Comparison of ENCODE assay signal across 8 cellular contexts in the genomic region with DNA sequence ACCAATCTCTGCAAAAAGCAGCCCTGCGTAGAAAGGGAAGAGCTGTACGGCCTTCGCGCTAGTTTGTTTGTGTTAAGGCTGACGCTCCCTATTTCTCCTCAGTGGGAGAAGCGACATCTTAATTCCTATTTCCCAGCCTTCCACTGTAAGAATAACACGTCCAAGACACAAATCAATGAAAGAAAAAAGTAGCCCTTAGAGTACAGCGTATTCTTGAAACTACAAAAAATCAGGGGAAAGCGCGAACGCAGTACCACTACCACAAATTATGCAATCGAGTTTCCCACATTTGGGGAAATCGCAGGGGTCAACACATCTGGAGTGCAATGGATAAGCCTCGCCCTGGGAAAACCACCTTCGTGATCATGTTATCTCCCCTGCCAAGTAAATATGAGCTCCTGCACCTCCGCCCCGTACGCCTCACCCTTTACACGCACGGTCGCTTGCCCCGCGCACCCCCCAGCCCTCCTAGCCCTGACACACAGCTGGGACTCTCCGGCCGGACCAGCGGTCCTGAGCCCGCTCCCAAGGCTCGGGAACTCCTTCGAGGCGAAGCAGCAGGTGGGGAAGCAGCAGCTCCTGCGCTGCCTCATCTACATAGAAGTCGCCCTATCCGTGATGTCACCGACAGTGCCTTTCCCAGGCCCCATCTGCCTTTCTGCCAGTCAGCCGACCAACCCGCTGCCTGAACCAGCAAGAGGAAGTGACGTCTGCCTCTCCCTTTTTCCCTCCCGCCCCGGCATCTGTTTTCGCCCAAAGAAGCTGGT.
DNase-seq lines count a peak whose midpoint lies in the region; ATAC-seq and TF ChIP-seq lines count a peak whose summit lies in the region.

No MANE protein-coding gene starts in this region.

- TF ChIP-seq CTCF in WTC11 (IDR thresholded peaks at IDR 0.05) = no peak
- TF ChIP-seq CTCF in mammary epithelial cell (conservative IDR thresholded peaks at IDR 0.05 in 1 of 2, IDR thresholded peaks at IDR 0.05 in 1 of 2; ENCODE audit: extremely low read depth in 1 of 2, insufficient read depth in 1 of 2, low read depth in 1 of 2, low read length in 2 of 2) = no peak

- peaks cover 8% of the 10 kb centered on the region for H3K27me3 Mint-ChIP-seq in WTC11 (ENCODE audit: low read depth)

- H3K4me1 Mint-ChIP-seq in WTC11 = peaks cover 30% of the 10 kb centered on the region

- peak overlapping the region; percentile 93 for H3K27ac Mint-ChIP-seq in WTC11

- H3K27me3 ChIP-seq in mammary epithelial cell (ENCODE audit: insufficient read depth, low read length) (no peaks in the 10 kb centered on the region), iPS-20b (ENCODE audit: insufficient read depth, low read length) (no peaks in the 10 kb centered on the region; the same call in 1 of the 2 replicates), skeletal muscle satellite cell (ENCODE audit: control insufficient read depth, insufficient read depth, low read length) (no peaks in the 10 kb centered on the region)

- CTCF ChIA-PET in WTC11 (lab: Charles Lee) = interaction anchor here (1.0 to 1.1 kb wide), 2 partner anchors 16 to 42 kb away, joined by 3 to 5 read pairs; no protein-coding TSS in a partner anchor
- CTCF ChIA-PET in mammary epithelial cell (lab: Charles Lee; ENCODE audit: low non-redundant PET) = interaction anchor here (0.7 kb wide), 1 partner anchor 43 kb away, joined by 3 read pairs; no protein-coding TSS in a partner anchor

- H3K36me3 ChIP-seq in mammary epithelial cell (ENCODE audit: insufficient read depth, low read length) (no peaks in the 10 kb centered on the region), iPS-20b (ENCODE audit: insufficient read depth, low read depth, low read length) (no peaks in the 10 kb centered on the region), skeletal muscle satellite cell (ENCODE audit: insufficient read depth, low read length) (no peaks in the 10 kb centered on the region)

- ATAC-seq in GM21381 (IDR thresholded peaks at IDR 0.05; ENCODE audit: unreplicated experiment) (peak; percentile 81), WTC11 (peak; percentile 83), HG02840 (IDR thresholded peaks at IDR 0.05; ENCODE audit: low FRiP score, unreplicated experiment) (no peak)

- H3K27ac ChIP-seq in mammary epithelial cell (ENCODE audit: insufficient read depth, low read depth, low read length) (peak overlapping the region; percentile 86), iPS-20b (ENCODE audit: low read length) (peak overlapping the region; percentile 24)

- 9% methylated on average over 12 of the region's 40 CpGs for WGBS in mammary epithelial cell (ENCODE audit: low coverage, missing lambda C conversion rate)

- H3K4me2 ChIP-seq in mammary epithelial cell (ENCODE audit: insufficient read depth, low read depth, low read length) (peak overlapping the region; percentile 71), skeletal muscle satellite cell (ENCODE audit: low read length) (peak overlapping the region; percentile 85)

- no peaks in the 10 kb centered on the region for H3K79me2 ChIP-seq in mammary epithelial cell (ENCODE audit: insufficient read depth, low read length)

- no peaks in the 10 kb centered on the region for H4K20me1 ChIP-seq in mammary epithelial cell (ENCODE audit: insufficient read depth, low read length)

- H2AFZ ChIP-seq in mammary epithelial cell (ENCODE audit: low read depth, low read length) = peak overlapping the region; percentile 80

- H3K4me1 ChIP-seq in mammary epithelial cell (ENCODE audit: insufficient read depth, low read length) = peaks cover 8% of the 10 kb centered on the region
- no peaks in the 10 kb centered on the region; the same call in 1 of the 2 replicates for H3K4me1 ChIP-seq in iPS-20b (ENCODE audit: insufficient read depth, low read length)
- H3K4me1 ChIP-seq in skeletal muscle satellite cell (ENCODE audit: control insufficient read depth, insufficient read depth, low read length) = no peaks in the 10 kb centered on the region

- dilution Hi-C loops in mammary epithelial cell (cut with HindIII; ENCODE audit: low sequenced_read_pairs) = no loop called here

- H3K9me3 Mint-ChIP-seq in WTC11 = peaks cover 6% of the 10 kb centered on the region; the same call in 1 of the 2 replicates

- peak overlapping the region; percentile 20 to 58 (median 48) for H3K4me3 ChIP-seq in mammary epithelial cell (replicated peaks in 1 of 3; ENCODE audit: insufficient read depth in 1 of 3, low read depth in 2 of 3, low read length in 3 of 3)
- H3K4me3 ChIP-seq in iPS-20b (ENCODE audit: low read length) = peak overlapping the region; percentile 64
- H3K4me3 ChIP-seq in skeletal muscle satellite cell (ENCODE audit: low read length) = peak overlapping the region; percentile 72

- peak overlapping the region; percentile 82 for H3K4me3 Mint-ChIP-seq in WTC11

- POLR2A ChIA-PET in WTC11 (lab: Charles Lee) = interaction anchor here (0.7 to 1.7 kb wide), 6 partner anchors 10 to 135 kb away, joined by 3 to 14 read pairs (median 5); no protein-coding TSS in a partner anchor

- TSS peak; percentile 98 for BruUV-seq in mammary epithelial cell (replicated peaks; lab: Mats Ljungman, UMichigan)

- H3K36me3 Mint-ChIP-seq in WTC11 = no peaks in the 10 kb centered on the region

- DNase-seq in C1 segment of cervical spinal cord (lab: John Stamatoyannopoulos, UW) (peak; percentile 36 to 95 (median 88)), NCI-H1417 treated with DMSO at 0.1 percent for 48 hours (lab: John Stamatoyannopoulos, UW) (peak; percentile 36), WTC11 (ENCODE audit: low spot score) (peak; percentile 93), mammary epithelial cell (peak; percentile 93)

- H3K9me3 ChIP-seq in mammary epithelial cell (replicated peaks; ENCODE audit: insufficient read depth, low read length) (no peaks in the 10 kb centered on the region), iPS-20b (ENCODE audit: insufficient read depth, low read depth, low read length) (no peaks in the 10 kb centered on the region), skeletal muscle satellite cell (replicated peaks; ENCODE audit: low read length) (no peaks in the 10 kb centered on the region)

- H3K9ac ChIP-seq in mammary epithelial cell (ENCODE audit: insufficient read depth, low read length) = peak overlapping the region; percentile 71
- H3K9ac ChIP-seq in iPS-20b (ENCODE audit: low read depth, low read length) = peak overlapping the region; percentile 79
- peak overlapping the region; percentile 82 for H3K9ac ChIP-seq in skeletal muscle satellite cell (ENCODE audit: low read depth, low read length)

- intact Hi-C loops in mammary epithelial cell (cut with micrococcal nuclease) = loop anchor here (2.0 to 5.0 kb wide), 2 partner anchors 56 to 126 kb away; no protein-coding TSS in a partner anchor

- in situ Hi-C loops in mammary epithelial cell (cut with MboI; ENCODE audit: low sequenced_read_pairs in 2 of 2) = no loop called here

TF ChIP-seq in WTC11, 78 proteins besides CTCF, POLR2A, EP300 and RAD21 (continues in another document):
- TF ChIP-seq, protein P1, sequence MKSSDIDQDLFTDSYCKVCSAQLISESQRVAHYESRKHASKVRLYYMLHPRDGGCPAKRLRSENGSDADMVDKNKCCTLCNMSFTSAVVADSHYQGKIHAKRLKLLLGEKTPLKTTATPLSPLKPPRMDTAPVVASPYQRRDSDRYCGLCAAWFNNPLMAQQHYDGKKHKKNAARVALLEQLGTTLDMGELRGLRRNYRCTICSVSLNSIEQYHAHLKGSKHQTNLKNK (CRISPR knock-in tag; IDR thresholded peaks at IDR 0.05) = no peak
- TF ChIP-seq, protein P2, sequence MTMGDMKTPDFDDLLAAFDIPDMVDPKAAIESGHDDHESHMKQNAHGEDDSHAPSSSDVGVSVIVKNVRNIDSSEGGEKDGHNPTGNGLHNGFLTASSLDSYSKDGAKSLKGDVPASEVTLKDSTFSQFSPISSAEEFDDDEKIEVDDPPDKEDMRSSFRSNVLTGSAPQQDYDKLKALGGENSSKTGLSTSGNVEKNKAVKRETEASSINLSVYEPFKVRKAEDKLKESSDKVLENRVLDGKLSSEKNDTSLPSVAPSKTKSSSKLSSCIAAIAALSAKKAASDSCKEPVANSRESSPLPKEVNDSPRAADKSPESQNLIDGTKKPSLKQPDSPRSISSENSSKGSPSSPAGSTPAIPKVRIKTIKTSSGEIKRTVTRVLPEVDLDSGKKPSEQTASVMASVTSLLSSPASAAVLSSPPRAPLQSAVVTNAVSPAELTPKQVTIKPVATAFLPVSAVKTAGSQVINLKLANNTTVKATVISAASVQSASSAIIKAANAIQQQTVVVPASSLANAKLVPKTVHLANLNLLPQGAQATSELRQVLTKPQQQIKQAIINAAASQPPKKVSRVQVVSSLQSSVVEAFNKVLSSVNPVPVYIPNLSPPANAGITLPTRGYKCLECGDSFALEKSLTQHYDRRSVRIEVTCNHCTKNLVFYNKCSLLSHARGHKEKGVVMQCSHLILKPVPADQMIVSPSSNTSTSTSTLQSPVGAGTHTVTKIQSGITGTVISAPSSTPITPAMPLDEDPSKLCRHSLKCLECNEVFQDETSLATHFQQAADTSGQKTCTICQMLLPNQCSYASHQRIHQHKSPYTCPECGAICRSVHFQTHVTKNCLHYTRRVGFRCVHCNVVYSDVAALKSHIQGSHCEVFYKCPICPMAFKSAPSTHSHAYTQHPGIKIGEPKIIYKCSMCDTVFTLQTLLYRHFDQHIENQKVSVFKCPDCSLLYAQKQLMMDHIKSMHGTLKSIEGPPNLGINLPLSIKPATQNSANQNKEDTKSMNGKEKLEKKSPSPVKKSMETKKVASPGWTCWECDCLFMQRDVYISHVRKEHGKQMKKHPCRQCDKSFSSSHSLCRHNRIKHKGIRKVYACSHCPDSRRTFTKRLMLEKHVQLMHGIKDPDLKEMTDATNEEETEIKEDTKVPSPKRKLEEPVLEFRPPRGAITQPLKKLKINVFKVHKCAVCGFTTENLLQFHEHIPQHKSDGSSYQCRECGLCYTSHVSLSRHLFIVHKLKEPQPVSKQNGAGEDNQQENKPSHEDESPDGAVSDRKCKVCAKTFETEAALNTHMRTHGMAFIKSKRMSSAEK (CRISPR knock-in tag; IDR thresholded peaks at IDR 0.05; ENCODE audit: borderline replicate concordance) = peak; percentile 86
- TF ChIP-seq ETV6 (CRISPR knock-in tag; IDR thresholded peaks at IDR 0.05) (peak; percentile 79), GTF2I (CRISPR knock-in tag; conservative IDR thresholded peaks at IDR 0.05) (no peak), ZNF416 (CRISPR knock-in tag; IDR thresholded peaks at IDR 0.05) (peak; percentile 83; the same call in 1 of the 2 replicates), ATF1 (CRISPR knock-in tag; IDR thresholded peaks at IDR 0.05) (peak; percentile 66; the same call in 1 of the 2 replicates), GABPB1 (CRISPR knock-in tag; IDR thresholded peaks at IDR 0.05) (0 out of 2 replicates have a peak, but pooled peaks have one; percentile 42), SP1 (CRISPR knock-in tag; conservative IDR thresholded peaks at IDR 0.05) (no peak)
- TF ChIP-seq, protein P3, sequence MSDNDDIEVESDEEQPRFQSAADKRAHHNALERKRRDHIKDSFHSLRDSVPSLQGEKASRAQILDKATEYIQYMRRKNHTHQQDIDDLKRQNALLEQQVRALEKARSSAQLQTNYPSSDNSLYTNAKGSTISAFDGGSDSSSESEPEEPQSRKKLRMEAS (CRISPR knock-in tag; IDR thresholded peaks at IDR 0.05) = peak; percentile 63

Comparison
In these comparisons a context has a peak if more than half of its experiments do, and no peak if none do; other contexts are left out.
1. DNase-seq: peak in every context shown above with its lines; median percentile 93 in WTC11; 93 in mammary epithelial cell; 88 in C1 segment of cervical spinal cord; 36 in NCI-H1417 treated with DMSO at 0.1 percent for 48 hours.